In genomic region chr6:158991017-158991723, GRCh38 we compare ENCODE assay signal across 16 cellular contexts. TPM values are rescaled to one million over a fixed set of nuclear protein-coding genes. Genes with fewer than 3 reads are reported as not detected.
DNase-seq lines count a peak whose midpoint lies in the region; ATAC-seq and TF ChIP-seq lines count a peak whose summit lies in the region.
"Had no signal": no experiment of that assay in that cellular context is flagged by ENCODE, and none has a peak within 500 bp of the region (broad histone marks: within the 10 kb centered on the region; RNA-seq: fewer than 3 reads in every experiment).

No MANE protein-coding gene starts in this region.

- CTCF ChIA-PET in IMR-90 (lab: Yijun Ruan, JAX): no interaction called here

- peaks cover 28% of the 10 kb centered on the region for H3K36me3 Mint-ChIP-seq in activated naive CD8-positive, alpha-beta T cell treated with anti-CD3 and anti-CD28 coated beads for 36 hours
- peaks cover 0 to 18% (median 8%) of the 10 kb centered on the region in 3 donors for H3K36me3 Mint-ChIP-seq in naive thymus-derived CD8-positive, alpha-beta T cell

- H3K4ac ChIP-seq in IMR-90 (ENCODE audit: low read depth, low read length): no peak overlapping the region

- H2BK15ac ChIP-seq in IMR-90 (ENCODE audit: low read depth, low read length): no peak overlapping the region

- POLR2A ChIA-PET in IMR-90 (lab: Charles Lee; ENCODE audit: unreplicated experiment): no interaction called here
- POLR2A ChIA-PET in naive thymus-derived CD8-positive, alpha-beta T cell (lab: Charles Lee): no interaction called here

- no peaks in the 10 kb centered on the region for H4K20me1 ChIP-seq in IMR-90 (ENCODE audit: insufficient read depth, low read length)

- DNase-seq in activated CD4-positive, alpha-beta T cell treated with anti-CD3 and anti-CD28 coated beads for 48 hours: peak; percentile 62
- DNase-seq in activated CD4-positive, alpha-beta T cell treated with anti-CD3 and anti-CD28 coated beads for 1 hour: no peak
- no peak for DNase-seq in IMR-90
- peak; percentile 15 for DNase-seq in activated naive CD8-positive, alpha-beta T cell treated with anti-CD3 and anti-CD28 coated beads for 36 hours
- no peak for DNase-seq in naive thymus-derived CD8-positive, alpha-beta T cell
- DNase-seq in foreskin melanocyte: no peak
- DNase-seq in HT-29 (ENCODE audit: low spot score): no peak
- DNase-seq: ACHN; activated CD4-positive, alpha-beta T cell treated with anti-CD3 and anti-CD28 coated beads, Interleukin-2, amount 50 U/mL, for 1 hour; NCI-H1417; NCI-H345; tibial artery had no signal

- no peak overlapping the region for H2AFZ ChIP-seq in IMR-90 (replicated peaks; ENCODE audit: low read length, poor library complexity)

- WGBS in IMR-90 (ENCODE audit: extremely low coverage in 2 of 2, insufficient read length in 1 of 2), 2 experiments: no CpG with 5 or more reads among the region's 2 CpGs

- H3K9me3 Mint-ChIP-seq in activated naive CD8-positive, alpha-beta T cell treated with anti-CD3 and anti-CD28 coated beads for 36 hours: peaks cover 11% of the 10 kb centered on the region
- peaks cover 4 to 16% (median 12%) of the 10 kb centered on the region in 9 donors for H3K9me3 Mint-ChIP-seq in naive thymus-derived CD8-positive, alpha-beta T cell

- H3K9me3 ChIP-seq in IMR-90 (ENCODE audit: control insufficient read depth, insufficient read depth, low read length): peaks cover 4% of the 10 kb centered on the region; the same call in 1 of the 2 replicates

- H3K18ac ChIP-seq in IMR-90 (ENCODE audit: low read depth, low read length): no peak overlapping the region

- no peak overlapping the region for H3K9ac ChIP-seq in IMR-90 (ENCODE audit: low read depth, low read length)

- no peak overlapping the region for H4K5ac ChIP-seq in IMR-90 (ENCODE audit: low read depth, low read length)

- no peak overlapping the region for H4K8ac ChIP-seq in IMR-90 (ENCODE audit: low read depth in 2 of 2, low read length in 2 of 2)

- no peak overlapping the region for H4K91ac ChIP-seq in IMR-90 (ENCODE audit: insufficient read depth, low read depth, low read length)

- H3K36me3 ChIP-seq in IMR-90 (ENCODE audit: control insufficient read depth, insufficient read depth, low read length): 0 out of 2 replicates have a peak, but pooled peaks cover 2% of the 10 kb centered on the region

- H3K79me1 ChIP-seq in IMR-90 (ENCODE audit: low read depth in 1 of 2, low read length in 2 of 2): no peaks in the 10 kb centered on the region

- intact Hi-C loops in IMR-90 (cut with micrococcal nuclease): no loop called here

- no peak overlapping the region for H3K23ac ChIP-seq in IMR-90 (ENCODE audit: low read depth, low read length)

- H3K4me3 Mint-ChIP-seq in activated naive CD8-positive, alpha-beta T cell treated with anti-CD3 and anti-CD28 coated beads for 36 hours: no peak overlapping the region
- no peak overlapping the region for H3K4me3 Mint-ChIP-seq in naive thymus-derived CD8-positive, alpha-beta T cell

- in situ Hi-C loops in IMR-90 (cut with MboI; ENCODE audit: low sequenced_read_pairs): no loop called here

- BruUV-seq in IMR-90 (replicated peaks; lab: Mats Ljungman, UMichigan): no TSS peak

- H3K4me3 ChIP-seq in IMR-90 (ENCODE audit: insufficient read depth, low read depth, low read length): no peak overlapping the region
- H3K4me3 ChIP-seq: coronary artery, tibial artery had no signal

- no peak overlapping the region for H3K27ac ChIP-seq in IMR-90 (ENCODE audit: insufficient read depth, low read length)
- H3K27ac ChIP-seq: coronary artery, tibial artery had no signal

- ATAC-seq in IMR-90 (ENCODE audit: low read depth) (no peak), HG03039 (IDR thresholded peaks at IDR 0.05; ENCODE audit: unreplicated experiment) (no peak)
- peak; percentile 25 to 57 for ATAC-seq in naive thymus-derived CD8-positive, alpha-beta T cell
- ATAC-seq: Panc1 had no signal

- H3K27ac Mint-ChIP-seq in activated naive CD8-positive, alpha-beta T cell treated with anti-CD3 and anti-CD28 coated beads for 36 hours: peak overlapping the region; percentile 49
- H3K27ac Mint-ChIP-seq in naive thymus-derived CD8-positive, alpha-beta T cell: no peak overlapping the region

- TF ChIP-seq CTCF in IMR-90 (conservative IDR thresholded peaks at IDR 0.05; ENCODE audit: low read depth, low read length): no peak

- no peak overlapping the region for H2BK120ac ChIP-seq in IMR-90 (ENCODE audit: low read depth, low read length)

- peaks cover 32% of the 10 kb centered on the region for H3K4me1 Mint-ChIP-seq in activated naive CD8-positive, alpha-beta T cell treated with anti-CD3 and anti-CD28 coated beads for 36 hours
- peaks cover 0 to 21% (median 3%) of the 10 kb centered on the region in 4 donors for H3K4me1 Mint-ChIP-seq in naive thymus-derived CD8-positive, alpha-beta T cell

- H3K9me1 ChIP-seq in IMR-90 (ENCODE audit: insufficient read depth, low read length): no peaks in the 10 kb centered on the region; the same call in 1 of the 2 replicates

- dilution Hi-C loops in IMR-90 (cut with HindIII; ENCODE audit: low sequenced_read_pairs, unreplicated experiment): no loop called here

- no peak for TF ChIP-seq POLR2A in IMR-90 (IDR thresholded peaks at IDR 0.05; ENCODE audit: low read depth, low read length)

- no peak overlapping the region for H2BK5ac ChIP-seq in IMR-90 (ENCODE audit: low read depth, low read length, poor library complexity, severe bottlenecking)

- no peak overlapping the region for H3K14ac ChIP-seq in IMR-90 (replicated peaks; ENCODE audit: low read depth, low read length)

- no peak overlapping the region for H3K56ac ChIP-seq in IMR-90 (ENCODE audit: extremely low read depth, insufficient read depth, low read length)

- no peaks in the 10 kb centered on the region for H3K4me1 ChIP-seq in IMR-90 (ENCODE audit: control insufficient read depth, insufficient read depth, low read length)
- H3K4me1 ChIP-seq: tibial artery had no signal

- H2AK9ac ChIP-seq in IMR-90 (replicated peaks; ENCODE audit: low read depth, low read length, poor library complexity): peak overlapping the region; percentile 50

- TF ChIP-seq RAD21 in IMR-90 (IDR thresholded peaks at IDR 0.05; ENCODE audit: low read length): no peak

- H2BK20ac ChIP-seq in IMR-90 (ENCODE audit: low read depth, low read length): no peak overlapping the region

- no peaks in the 10 kb centered on the region for H3K27me3 Mint-ChIP-seq in activated naive CD8-positive, alpha-beta T cell treated with anti-CD3 and anti-CD28 coated beads for 36 hours
- H3K27me3 Mint-ChIP-seq in naive thymus-derived CD8-positive, alpha-beta T cell: no peaks in the 10 kb centered on the region

- H2AK5ac ChIP-seq in IMR-90 (ENCODE audit: low read depth, low read length): no peak overlapping the region

- no peak overlapping the region for H3K4me2 ChIP-seq in IMR-90 (ENCODE audit: low read depth, low read length)

- no peaks in the 10 kb centered on the region for H3K27me3 ChIP-seq in IMR-90 (ENCODE audit: control insufficient read depth, insufficient read depth, low read length)
- H3K27me3 ChIP-seq: tibial artery had no signal

TF ChIP-seq in IMR-90, 13 proteins besides CTCF, POLR2A, EP300 and RAD21 (continues in another document):
- TF ChIP-seq CHD1 (IDR thresholded peaks at IDR 0.05; ENCODE audit: low read depth, low read length) (no peak), RFX5 (IDR thresholded peaks at IDR 0.05; ENCODE audit: low read depth, low read length) (no peak), MAZ (IDR thresholded peaks at IDR 0.05; ENCODE audit: borderline replicate concordance, low read depth, low read length) (no peak), USF2 (IDR thresholded peaks at IDR 0.05; ENCODE audit: low read depth, low read length) (no peak), SMC3 (IDR thresholded peaks at IDR 0.05; ENCODE audit: low read depth, low read length) (no peak), NFE2L2 (IDR thresholded peaks at IDR 0.05; ENCODE audit: low read depth, low read length) (no peak), CEBPB (IDR thresholded peaks at IDR 0.05; ENCODE audit: low read depth, low read length) (no peak), FOS (IDR thresholded peaks at IDR 0.05; ENCODE audit: low read depth, low read length) (no peak), MXI1 (IDR thresholded peaks at IDR 0.05; ENCODE audit: borderline replicate concordance, low read depth, low read length) (no peak), MAFK (IDR thresholded peaks at IDR 0.05; ENCODE audit: low read depth, low read length) (no peak), RCOR1 (IDR thresholded peaks at IDR 0.05; ENCODE audit: insufficient replicate concordance, low read length) (no peak), BHLHE40 (IDR thresholded peaks at IDR 0.05; ENCODE audit: low read depth, low read length) (no peak)

RNA-seq across cellular contexts. Expression of gene RSPH3, which starts 8.8 kb away (rescaled TPM):
- 3.0 and 3.3 TPM in 2 replicates for total RNA-seq in IMR-90 (2012; rRNA removed)
- 1.5 and 1.7 TPM in 2 replicates for polyA plus RNA-seq in IMR-90 (2012; rRNA removed)
- 1.0 TPM in 2 replicates for polyA plus RNA-seq in IMR-90 (2012; cell fraction: cytosol; rRNA removed)
- polyA plus RNA-seq in IMR-90 (2012; cell fraction: nucleus; rRNA removed; ENCODE audit: low replicate concordance): 1.1 and 2.2 TPM in 2 replicates
- total RNA-seq in activated naive CD8-positive, alpha-beta T cell treated with anti-CD3 and anti-CD28 coated beads for 36 hours: 1 to 10 TPM; 3.3 to 4.0 TPM
- 1 to 10 TPM; 1.9 TPM for total RNA-seq in naive thymus-derived CD8-positive, alpha-beta T cell
- 1 to 10 TPM; 1.3 to 2.0 (median 1.8) TPM for polyA plus RNA-seq in naive thymus-derived CD8-positive, alpha-beta T cell
- 2.6 and 5.8 TPM in 2 replicates for total RNA-seq in HT-29 (2014; rRNA removed; shearing (Covaris generic))

RNA-seq across cellular contexts. Expression of gene TAGAP, which starts 53.6 kb away (rescaled TPM):
- not detected in 2 replicates for total RNA-seq in IMR-90 (2012; rRNA removed)
- not detected in 2 replicates for polyA plus RNA-seq in IMR-90 (2012; rRNA removed)
- polyA plus RNA-seq in IMR-90 (2012; cell fraction: cytosol; rRNA removed): not detected in 2 replicates
- polyA plus RNA-seq in IMR-90 (2012; cell fraction: nucleus; rRNA removed; ENCODE audit: low replicate concordance): not detected in 2 replicates
- total RNA-seq in activated naive CD8-positive, alpha-beta T cell treated with anti-CD3 and anti-CD28 coated beads for 36 hours: 100 to 1,000 TPM; 167 to 175 TPM
- 10 to 100 TPM; 54.5 to 56.9 TPM for total RNA-seq in naive thymus-derived CD8-positive, alpha-beta T cell
- polyA plus RNA-seq in naive thymus-derived CD8-positive, alpha-beta T cell: 100 to 1,000 TPM in 1 of 3 donors, 10 to 100 TPM in 2; 97.4 to 111 (median 98.2) TPM
- 0.08 TPM in 1 of 2 replicates, not detected in the other for total RNA-seq in HT-29 (2014; rRNA removed; shearing (Covaris generic))
- total RNA-seq: lung microvascular endothelial cell had no signal

Comparison
In these comparisons a context has a peak if more than half of its experiments do, and no peak if none do; other contexts are left out.
1. DNase-seq: peak in activated CD4-positive, alpha-beta T cell treated with anti-CD3 and anti-CD28 coated beads for 48 hours (single experiment) and activated naive CD8-positive, alpha-beta T cell treated with anti-CD3 and anti-CD28 coated beads for 36 hours (single experiment); none in activated CD4-positive, alpha-beta T cell treated with anti-CD3 and anti-CD28 coated beads for 1 hour (single experiment), IMR-90 (single experiment), naive thymus-derived CD8-positive, alpha-beta T cell (0 of 10), foreskin melanocyte (single experiment) and HT-29 (single experiment).
2. ATAC-seq: peak in naive thymus-derived CD8-positive, alpha-beta T cell (2 of 2); none in IMR-90 (single experiment) and HG03039 (single experiment).
3. RNA of gene TAGAP, which starts 53.6 kb away (total RNA-seq): 167 to 175 TPM in activated naive CD8-positive, alpha-beta T cell treated with anti-CD3 and anti-CD28 coated beads for 36 hours and 54.5 to 56.9 TPM in naive thymus-derived CD8-positive, alpha-beta T cell; not detected in IMR-90 and 0.08 TPM in HT-29; every median in the first group is over 10 times any median in the second.